8 cellular contexts compared by ENCODE assay signal in the genomic region with DNA sequence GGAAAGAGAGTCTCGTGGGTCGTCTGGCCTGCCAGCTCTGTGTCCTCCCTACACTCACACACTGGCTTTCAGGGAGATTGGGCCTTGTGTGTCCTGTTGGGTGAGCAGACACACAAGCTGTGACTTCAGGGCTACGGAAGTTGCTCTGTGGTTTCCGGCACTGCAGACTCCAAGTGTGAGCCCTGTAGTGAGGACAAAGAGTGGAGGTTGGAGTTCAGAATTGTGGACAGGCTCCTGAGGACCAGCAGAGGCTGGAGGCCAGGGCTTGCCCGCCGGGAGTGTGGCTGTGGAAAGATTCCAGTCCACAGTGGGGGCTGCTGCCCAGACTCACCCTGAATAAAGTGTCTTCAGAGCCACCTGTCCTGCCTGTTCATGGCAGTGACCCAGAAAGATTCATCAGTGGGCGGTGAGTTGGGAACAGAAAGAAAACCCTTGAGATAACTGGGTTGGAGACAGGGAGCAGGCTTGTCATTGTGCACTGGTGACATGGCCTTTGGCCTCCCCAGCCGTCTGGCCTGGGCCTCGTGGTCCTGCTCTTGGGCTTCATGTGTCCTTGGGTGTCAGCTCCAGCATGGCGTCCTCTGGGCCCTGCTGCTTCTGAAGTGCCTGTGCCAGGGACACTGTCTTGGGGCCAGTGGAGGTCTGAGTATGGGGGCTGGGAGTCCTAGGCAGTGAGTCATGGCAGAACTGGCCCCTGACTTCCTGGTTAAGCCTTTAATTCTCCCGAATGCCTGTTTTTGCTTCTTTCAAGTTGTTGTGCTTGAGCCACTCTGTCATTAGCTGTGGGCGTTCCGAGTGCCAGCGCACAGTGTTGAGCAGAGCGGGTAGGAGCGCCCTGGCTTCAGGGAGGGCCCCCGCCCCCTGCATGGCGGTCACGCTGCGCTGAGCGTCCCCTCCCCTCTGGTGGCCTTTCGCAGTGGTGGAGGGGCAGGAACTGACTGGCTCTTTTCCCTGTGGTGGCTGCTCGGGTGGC.
DNase-seq lines count a peak whose midpoint lies in the region; ATAC-seq lines count a peak whose summit lies in the region.

No MANE protein-coding gene starts in this region.

- no peak for ATAC-seq in HG02870 (IDR thresholded peaks at IDR 0.05; ENCODE audit: unreplicated experiment)

- DNase-seq in Ammon's horn (ENCODE audit: low spot score) (peak; percentile 56), HCEC 1CT (peak; percentile 44), T-helper 1 cell (peak in 3 of 5 donors; percentile 36 to 83 (median 41)), amniotic stem cell (lab: John Stamatoyannopoulos, UW) (peak; percentile 7), iPS-NIHi7 (ENCODE audit: extremely low spot score) (peak; percentile 59), NCI-H2171 treated with DMSO at 0.1 percent for 48 hours (lab: John Stamatoyannopoulos, UW) (no peak)
- DNase-seq in stimulated activated CD4-positive, alpha-beta T cell treated with anti-CD3 and anti-CD28 coated beads, Interleukin-15, amount 100 ng/mL, for 24 hours: peak; percentile 72
